In the genomic region with DNA sequence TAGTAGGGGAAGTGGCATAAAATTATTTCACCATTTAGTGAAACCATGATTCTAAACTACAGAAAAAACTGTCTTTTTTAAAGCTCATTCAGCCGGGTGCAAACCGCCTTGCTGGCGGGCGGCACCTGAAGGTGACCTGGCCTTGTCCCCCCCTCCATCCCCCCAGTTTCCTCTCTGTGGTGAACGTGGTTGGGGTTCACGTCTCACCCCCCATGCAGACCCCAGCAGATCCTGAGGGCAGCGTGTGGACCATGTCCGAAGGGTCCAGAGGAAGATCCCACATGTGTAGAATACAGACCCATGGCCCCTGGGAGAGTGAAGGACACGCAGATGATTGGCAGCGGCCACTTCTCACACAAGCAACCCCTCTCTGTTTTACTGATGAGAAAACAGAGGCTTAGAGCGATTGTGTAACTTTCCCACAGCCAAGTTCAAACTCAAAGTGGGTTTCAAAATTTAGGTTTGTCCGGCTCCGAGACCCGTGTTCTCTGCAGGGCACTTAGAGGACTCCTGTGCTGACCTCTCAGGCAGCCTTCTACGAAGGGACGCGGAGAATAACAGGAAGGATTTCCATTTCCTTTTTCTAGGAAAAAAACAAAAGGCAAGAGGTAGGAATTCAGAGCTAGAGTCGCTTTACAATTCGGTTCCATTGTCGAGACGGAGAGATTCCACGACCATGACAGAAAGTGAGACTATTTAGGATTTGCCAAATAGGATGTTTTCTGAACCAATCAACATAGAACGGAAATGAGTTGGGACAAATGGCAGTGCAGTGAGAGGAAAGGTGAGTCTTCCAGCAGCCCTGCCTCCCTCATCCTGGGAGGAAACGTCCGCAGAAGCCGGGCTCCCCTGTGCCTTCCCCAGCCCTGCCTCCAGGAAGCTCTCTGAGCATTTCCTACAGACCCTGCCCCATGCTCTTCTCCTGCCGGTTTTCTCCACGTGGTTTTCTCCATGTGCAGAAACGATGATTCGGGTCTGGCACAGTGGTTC, we compare ENCODE assay signal across 15 cellular contexts.
DNase-seq lines count a peak whose midpoint lies in the region; ATAC-seq and TF ChIP-seq lines count a peak whose summit lies in the region.
"Had no signal": no experiment of that assay in that cellular context is flagged by ENCODE, and none has a peak within 500 bp of the region (broad histone marks: within the 10 kb centered on the region; RNA-seq: fewer than 3 reads in every experiment).

No MANE protein-coding gene starts in this region.

- H3K4me2 ChIP-seq in fibroblast of lung (ENCODE audit: extremely low read depth, insufficient read depth, low read length) (no peak overlapping the region), parathyroid adenoma (ENCODE audit: low read length) (peak overlapping the region; percentile 38)

- ATAC-seq in CD8-positive, alpha-beta T cell: no peak
- ATAC-seq in HG03159 (IDR thresholded peaks at IDR 0.05; ENCODE audit: unreplicated experiment) (peak; percentile 8), HG03342 (IDR thresholded peaks at IDR 0.05; ENCODE audit: unreplicated experiment) (no peak)

- intact Hi-C loops in CD8-positive, alpha-beta T cell (cut with DNase I, micrococcal nuclease): loop anchor here (1.0 to 5.0 kb wide), 3 partner anchors 542 to 1527 kb away; no protein-coding TSS in a partner anchor
- intact Hi-C loops in activated T-helper 1 cell treated with anti-CD3 and anti-CD28 coated beads, Interleukin-12 subunit alpha, Interleukin-12 subunit beta, Interleukin-2, Interleukin-4 antibody, amounts not matched to agents 30 ng/mL and 10 ng/mL and 1 ng/mL, durations not matched to agents 14 hours and 24 hours and 36 hours (cut with micrococcal nuclease): loop anchor here (1.0 to 2.0 kb wide), 3 partner anchors 537 to 1527 kb away; no protein-coding TSS in a partner anchor

- no peaks in the 10 kb centered on the region for H4K20me1 ChIP-seq in fibroblast of lung (ENCODE audit: control insufficient read depth, extremely low read depth, insufficient read depth, low read length)

- H3K4me1 ChIP-seq in CD8-positive, alpha-beta T cell (ENCODE audit: insufficient read depth, low read length): no peaks in the 10 kb centered on the region
- peaks cover 3% of the 10 kb centered on the region for H3K4me1 ChIP-seq in fibroblast of lung (ENCODE audit: control insufficient read depth, extremely low read depth, insufficient read depth, low read length)
- no peaks in the 10 kb centered on the region for H3K4me1 ChIP-seq in parathyroid adenoma
- H3K4me1 ChIP-seq: HAP-1 had no signal

- TF ChIP-seq CTCF in CD8-positive, alpha-beta T cell (IDR thresholded peaks at IDR 0.05): peak; percentile 24
- TF ChIP-seq CTCF in fibroblast of lung (conservative IDR thresholded peaks at IDR 0.05 in 1 of 2, IDR thresholded peaks at IDR 0.05 in 1 of 2; ENCODE audit: low read depth in 1 of 2, low read length in 2 of 2): no peak
- no peak for TF ChIP-seq CTCF in parathyroid adenoma (IDR thresholded peaks at IDR 0.05)
- TF ChIP-seq CTCF in foreskin fibroblast (IDR thresholded peaks at IDR 0.05; ENCODE audit: low read depth, low read length): no peak

- H3K9me3 ChIP-seq in CD8-positive, alpha-beta T cell (ENCODE audit: low read length): no peaks in the 10 kb centered on the region
- H3K9me3 ChIP-seq in fibroblast of lung (ENCODE audit: control insufficient read depth, insufficient read depth, low read depth, low read length) (no peaks in the 10 kb centered on the region), parathyroid adenoma (ENCODE audit: control insufficient read depth, low read length) (no peaks in the 10 kb centered on the region)
- H3K9me3 ChIP-seq: BLaER1 treated with 17β-estradiol and CSF1 and Interleukin-3, amounts not matched to agents 10 nM and 100 nM; HAP-1; Peyer's patch had no signal

- H3K4me3 Mint-ChIP-seq in CD8-positive, alpha-beta T cell: no peak overlapping the region
- H3K4me3 Mint-ChIP-seq in activated T-helper 1 cell treated with anti-CD3 and anti-CD28 coated beads, Interleukin-12 subunit alpha, Interleukin-12 subunit beta, Interleukin-2, Interleukin-4 antibody, amounts not matched to agents 30 ng/mL and 10 ng/mL and 1 ng/mL, durations not matched to agents 14 hours and 24 hours and 36 hours: no peak overlapping the region
- H3K4me3 Mint-ChIP-seq: activated naive CD4-positive, alpha-beta T cell treated with anti-CD3 and anti-CD28 coated beads, Interleukin-2, amount 10 ng/mL, durations not matched to agents 7 days and 5 days had no signal

- H3K9ac ChIP-seq in fibroblast of lung (ENCODE audit: insufficient read depth, low read length) (no peak overlapping the region), parathyroid adenoma (no peak overlapping the region)
- H3K9ac ChIP-seq: BLaER1 treated with 17β-estradiol and CSF1 and Interleukin-3, amounts not matched to agents 10 nM and 100 nM had no signal

- POLR2A ChIA-PET in CD8-positive, alpha-beta T cell (lab: Charles Lee): no interaction called here

- no peaks in the 10 kb centered on the region for H3K36me3 ChIP-seq in CD8-positive, alpha-beta T cell (ENCODE audit: insufficient read depth, low read length)
- H3K36me3 ChIP-seq in fibroblast of lung (ENCODE audit: control insufficient read depth, insufficient read depth, low read length): no peaks in the 10 kb centered on the region
- H3K36me3 ChIP-seq in parathyroid adenoma (ENCODE audit: control insufficient read depth, insufficient read depth, low read length): no peaks in the 10 kb centered on the region
- H3K36me3 ChIP-seq: BLaER1 treated with 17β-estradiol and CSF1 and Interleukin-3, amounts not matched to agents 10 nM and 100 nM; HAP-1; Peyer's patch had no signal

- peaks cover 4% of the 10 kb centered on the region for H3K4me1 Mint-ChIP-seq in CD8-positive, alpha-beta T cell (ENCODE audit: low read depth)
- H3K4me1 Mint-ChIP-seq in activated T-helper 1 cell treated with anti-CD3 and anti-CD28 coated beads, Interleukin-12 subunit alpha, Interleukin-12 subunit beta, Interleukin-2, Interleukin-4 antibody, amounts not matched to agents 30 ng/mL and 10 ng/mL and 1 ng/mL, durations not matched to agents 14 hours and 24 hours and 36 hours (ENCODE audit: low read depth): no peaks in the 10 kb centered on the region

- H3K27me3 Mint-ChIP-seq in CD8-positive, alpha-beta T cell (ENCODE audit: low read depth): peaks cover 15% of the 10 kb centered on the region
- H3K27me3 Mint-ChIP-seq in activated T-helper 1 cell treated with anti-CD3 and anti-CD28 coated beads, Interleukin-12 subunit alpha, Interleukin-12 subunit beta, Interleukin-2, Interleukin-4 antibody, amounts not matched to agents 30 ng/mL and 10 ng/mL and 1 ng/mL, durations not matched to agents 14 hours and 24 hours and 36 hours (ENCODE audit: insufficient read depth): peaks cover 49% of the 10 kb centered on the region

- H3K27ac Mint-ChIP-seq in CD8-positive, alpha-beta T cell: no peak overlapping the region
- H3K27ac Mint-ChIP-seq in activated T-helper 1 cell treated with anti-CD3 and anti-CD28 coated beads, Interleukin-12 subunit alpha, Interleukin-12 subunit beta, Interleukin-2, Interleukin-4 antibody, amounts not matched to agents 30 ng/mL and 10 ng/mL and 1 ng/mL, durations not matched to agents 14 hours and 24 hours and 36 hours: no peak overlapping the region
- H3K27ac Mint-ChIP-seq: activated naive CD4-positive, alpha-beta T cell treated with anti-CD3 and anti-CD28 coated beads, Interleukin-2, amount 10 ng/mL, durations not matched to agents 7 days and 5 days had no signal

- H3K36me3 Mint-ChIP-seq in CD8-positive, alpha-beta T cell: no peaks in the 10 kb centered on the region
- H3K36me3 Mint-ChIP-seq in activated T-helper 1 cell treated with anti-CD3 and anti-CD28 coated beads, Interleukin-12 subunit alpha, Interleukin-12 subunit beta, Interleukin-2, Interleukin-4 antibody, amounts not matched to agents 30 ng/mL and 10 ng/mL and 1 ng/mL, durations not matched to agents 14 hours and 24 hours and 36 hours (ENCODE audit: low read depth): no peaks in the 10 kb centered on the region
- H3K36me3 Mint-ChIP-seq: activated naive CD4-positive, alpha-beta T cell treated with anti-CD3 and anti-CD28 coated beads, Interleukin-2, amount 10 ng/mL, durations not matched to agents 7 days and 5 days; stimulated activated naive B cell treated with anti-CD40 and anti-IgM and Interleukin-4, amounts not matched to agents 10 μg/mL and 1 μg/mL and 100 μg/mL, for 72 hours had no signal

- no peak for DNase-seq in CD8-positive, alpha-beta T cell
- DNase-seq in fibroblast of lung (ENCODE audit: low read depth in 2 of 2) (no peak), foreskin fibroblast (no peak), DMS 273 treated with DMSO at 0.1 percent for 48 hours (lab: John Stamatoyannopoulos, UW) (no peak)
- no peak for DNase-seq in activated T-helper 1 cell treated with anti-CD3 and anti-CD28 coated beads, Interleukin-12 subunit alpha, Interleukin-12 subunit beta, Interleukin-2, Interleukin-4 antibody, amounts not matched to agents 30 ng/mL and 10 ng/mL and 1 ng/mL, durations not matched to agents 14 hours and 24 hours and 36 hours (ENCODE audit: low spot score)
- DNase-seq: NCI-H1092 had no signal

- no peaks in the 10 kb centered on the region for H3K79me2 ChIP-seq in fibroblast of lung (ENCODE audit: control insufficient read depth, insufficient read depth, low read length)
- H3K79me2 ChIP-seq in parathyroid adenoma: no peaks in the 10 kb centered on the region

- H2AFZ ChIP-seq in fibroblast of lung (ENCODE audit: low read length) (no peak overlapping the region), parathyroid adenoma (no peak overlapping the region)

- H3K27me3 ChIP-seq in CD8-positive, alpha-beta T cell (ENCODE audit: insufficient read depth, low read length): no peaks in the 10 kb centered on the region
- H3K27me3 ChIP-seq in fibroblast of lung (ENCODE audit: control insufficient read depth, insufficient read depth, low read length) (no peaks in the 10 kb centered on the region), parathyroid adenoma (ENCODE audit: control insufficient read depth, insufficient read depth, low read length) (no peaks in the 10 kb centered on the region)
- H3K27me3 ChIP-seq: Peyer's patch had no signal

- H3K4me3 ChIP-seq in CD8-positive, alpha-beta T cell (ENCODE audit: low read depth, low read length): no peak overlapping the region
- no peak overlapping the region for H3K4me3 ChIP-seq in fibroblast of lung (replicated peaks in 1 of 4; ENCODE audit: control extremely low read depth in 1 of 4, insufficient read depth in 1 of 4, low read depth in 3 of 4, low read length in 4 of 4)
- peak overlapping the region; percentile 2 for H3K4me3 ChIP-seq in parathyroid adenoma (ENCODE audit: low read depth, low read length)
- H3K4me3 ChIP-seq in foreskin fibroblast (ENCODE audit: low read depth in 1 of 2, low read length in 2 of 2): no peak overlapping the region
- H3K4me3 ChIP-seq: BLaER1 treated with 17β-estradiol and CSF1 and Interleukin-3, amounts not matched to agents 10 nM and 100 nM; HAP-1; Peyer's patch had no signal

- CTCF ChIA-PET in CD8-positive, alpha-beta T cell (lab: Charles Lee): interaction anchor here (0.6 to 5.5 kb wide), 24 partner anchors 8 to 1527 kb away, joined by 3 to 64 read pairs (median 3); no protein-coding TSS in a partner anchor

- no peak overlapping the region for H3K27ac ChIP-seq in CD8-positive, alpha-beta T cell (ENCODE audit: low read depth, low read length)
- H3K27ac ChIP-seq in fibroblast of lung (ENCODE audit: insufficient read depth, low read length): peak overlapping the region; percentile 19
- H3K27ac ChIP-seq in parathyroid adenoma: no peak overlapping the region
- H3K27ac ChIP-seq: BLaER1 treated with 17β-estradiol and CSF1 and Interleukin-3, amounts not matched to agents 10 nM and 100 nM; epithelial cell of prostate; Peyer's patch had no signal

- no peaks in the 10 kb centered on the region for H3K9me3 Mint-ChIP-seq in CD8-positive, alpha-beta T cell
- no peaks in the 10 kb centered on the region for H3K9me3 Mint-ChIP-seq in activated T-helper 1 cell treated with anti-CD3 and anti-CD28 coated beads, Interleukin-12 subunit alpha, Interleukin-12 subunit beta, Interleukin-2, Interleukin-4 antibody, amounts not matched to agents 30 ng/mL and 10 ng/mL and 1 ng/mL, durations not matched to agents 14 hours and 24 hours and 36 hours
- H3K9me3 Mint-ChIP-seq: activated naive CD4-positive, alpha-beta T cell treated with anti-CD3 and anti-CD28 coated beads, Interleukin-2, amount 10 ng/mL, durations not matched to agents 7 days and 5 days; stimulated activated naive B cell treated with anti-CD40 and anti-IgM and Interleukin-4, amounts not matched to agents 10 μg/mL and 1 μg/mL and 100 μg/mL, for 72 hours had no signal
